Comparison of ENCODE assay signal across 11 cellular contexts in the genomic region with DNA sequence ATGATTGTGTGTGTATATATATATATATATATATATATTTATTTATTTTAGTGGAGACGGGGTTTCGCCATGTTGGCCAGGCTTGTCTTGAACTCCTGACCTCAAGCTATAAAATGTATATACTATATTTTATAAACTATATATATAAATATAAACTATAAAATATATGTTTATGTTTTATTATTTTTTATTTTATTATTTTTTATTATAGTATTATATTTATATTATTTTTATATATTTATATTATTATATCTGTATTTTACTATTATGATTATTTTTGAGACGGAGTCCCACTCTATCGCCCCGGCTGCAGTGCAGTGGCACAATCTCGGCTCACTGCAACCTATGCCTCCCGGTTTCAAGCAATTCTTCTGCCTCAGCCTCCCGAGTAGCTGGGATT. TPM values are rescaled to one million over a fixed set of nuclear protein-coding genes. Genes with fewer than 3 reads are reported as not detected.
"Had no signal": no experiment of that assay in that cellular context is flagged by ENCODE, and none has a peak within 500 bp of the region (broad histone marks: within the 10 kb centered on the region; RNA-seq: fewer than 3 reads in every experiment).

No MANE protein-coding gene starts in this region.

- H3K27ac Mint-ChIP-seq: GM23338, H9, HFFc6 had no signal

- H3K9me3 Mint-ChIP-seq: GM23338, H9, HFFc6 had no signal

- FAIRE-seq: H1, H54 had no signal

- H3K4me3 Mint-ChIP-seq: GM23338, H9, HFFc6 had no signal

- DNase-seq: GM23248, GOT3, H7, H9, HCEC 1CT, HFFc6 had no signal

- ATAC-seq: GM23338, HCT116 had no signal

RNA-seq across cellular contexts. Expression of a gene that starts 10.5 kb away (rescaled TPM):
- total RNA-seq: GM23248 had no signal

RNA-seq across cellular contexts. Expression of a gene that starts 30.5 kb away (rescaled TPM):
- total RNA-seq: GM23248, H4 had no signal

RNA-seq across cellular contexts. Expression of a gene that starts 30.7 kb away (rescaled TPM):
- total RNA-seq: GM23248, H7, HFFc6 had no signal
